ENCODE assay signal across 8 cellular contexts in the genomic region with DNA sequence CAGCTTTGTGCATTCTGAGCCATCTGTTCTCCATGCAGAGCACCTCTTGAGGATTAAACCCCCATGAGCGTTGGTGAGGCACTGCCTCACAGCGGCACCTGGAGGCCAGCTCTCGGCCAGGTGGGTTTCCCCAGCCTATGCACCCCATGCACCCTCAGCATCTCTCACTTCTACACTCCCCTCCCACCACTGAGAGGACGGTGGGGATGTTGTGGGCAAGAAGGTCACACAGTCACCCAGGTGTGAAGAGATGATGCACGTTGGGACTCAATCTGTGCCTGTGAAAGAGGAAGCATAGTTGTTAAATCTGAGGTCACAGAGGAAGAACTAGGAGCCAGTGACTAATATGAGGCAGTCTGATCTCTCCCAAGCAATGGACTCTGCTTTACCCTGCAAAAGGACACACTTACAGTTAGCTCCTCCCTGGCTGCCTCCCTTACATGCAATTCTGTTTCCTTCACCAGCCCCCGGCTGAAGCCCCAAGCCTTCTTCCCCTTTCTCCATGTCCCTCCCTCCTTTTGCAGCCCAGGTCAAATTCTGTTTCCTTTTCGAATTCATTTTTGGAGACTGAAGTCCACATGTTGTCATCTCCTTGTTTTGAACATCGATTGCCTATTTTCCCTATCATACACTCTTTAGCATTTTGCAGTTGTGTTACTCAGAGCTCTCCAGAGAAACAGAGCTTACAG. TPM values are rescaled to one million over a fixed set of nuclear protein-coding genes. Genes with fewer than 3 reads are reported as not detected.
DNase-seq lines count a peak whose midpoint lies in the region; ATAC-seq and TF ChIP-seq lines count a peak whose summit lies in the region.

No MANE protein-coding gene starts in this region.

- no peaks in the 10 kb centered on the region for H3K79me1 ChIP-seq in neuronal stem cell (ENCODE audit: low read depth, low read length)

- H3K4me1 ChIP-seq in neuronal stem cell (ENCODE audit: control insufficient read depth in 2 of 2, insufficient read depth in 1 of 2, low read depth in 1 of 2, low read length in 2 of 2): peaks cover 0 to 8% of the 10 kb centered on the region in 2 donors

- WGBS in neuronal stem cell (ENCODE audit: extremely low coverage in 2 of 2, insufficient read length in 2 of 2, insufficient replicate concordance in 1 of 2), 2 donors: no CpG with 5 or more reads among the region's 8 CpGs

- H3K4ac ChIP-seq in neuronal stem cell (ENCODE audit: low read length): no peak overlapping the region

- no peak overlapping the region for H4K8ac ChIP-seq in neuronal stem cell (ENCODE audit: low read depth, low read length)

- H3K36me3 ChIP-seq in neuronal stem cell (replicated peaks in 1 of 2; ENCODE audit: control insufficient read depth in 2 of 2, insufficient read depth in 2 of 2, low read length in 2 of 2): no peaks in the 10 kb centered on the region

- H3K4me2 ChIP-seq in neuronal stem cell (ENCODE audit: insufficient read depth, low read length, poor library complexity, severe bottlenecking): no peak overlapping the region

- no peaks in the 10 kb centered on the region for H3K27me3 ChIP-seq in neuronal stem cell (ENCODE audit: control insufficient read depth in 3 of 3, insufficient read depth in 3 of 3, low read depth in 1 of 3, low read length in 3 of 3)

- H2BK15ac ChIP-seq in neuronal stem cell (ENCODE audit: low read length): no peak overlapping the region

- no TSS peak for BruUV-seq in Calu3 (replicated peaks; lab: Mats Ljungman, UMichigan)

- H3K9me3 Mint-ChIP-seq in Calu3 (ENCODE audit: low read depth, unreplicated experiment): peaks cover 6% of the 10 kb centered on the region

- no peak overlapping the region for H3K14ac ChIP-seq in neuronal stem cell (ENCODE audit: low read length)

- in situ Hi-C loops in GM13977 (cut with MboI; ENCODE audit: low pct_unique_long_range_greater_than_20kb, low sequenced_read_pairs, unreplicated experiment): no loop called here

- H3K23ac ChIP-seq in neuronal stem cell (ENCODE audit: low read depth, low read length, poor library complexity): no peak overlapping the region

- H3K4me3 ChIP-seq in neuronal stem cell (ENCODE audit: low read length in 2 of 2): no peak overlapping the region

- no peaks in the 10 kb centered on the region for H3K36me3 Mint-ChIP-seq in Calu3 (ENCODE audit: insufficient read depth, unreplicated experiment)

- TF ChIP-seq CTCF in Calu3 (IDR thresholded peaks at IDR 0.05; ENCODE audit: unreplicated experiment) (no peak), GM13977 (IDR thresholded peaks at IDR 0.05; ENCODE audit: extremely low read depth, insufficient read depth, missing control alignments) (no peak)

- no peak overlapping the region for H3K27ac ChIP-seq in neuronal stem cell (replicated peaks; ENCODE audit: low read length)

- no peak overlapping the region for H3K4me3 Mint-ChIP-seq in Calu3 (ENCODE audit: low read depth, unreplicated experiment)

- intact Hi-C loops in Calu3 (cut with micrococcal nuclease; ENCODE audit: unreplicated experiment): no loop called here

- H2BK120ac ChIP-seq in neuronal stem cell (ENCODE audit: low read depth, low read length): no peak overlapping the region

- peak overlapping the region; percentile 31 for H2AK5ac ChIP-seq in neuronal stem cell (ENCODE audit: low read depth, low read length)

- H3K9me3 ChIP-seq in neuronal stem cell (replicated peaks in 1 of 2; ENCODE audit: control insufficient read depth in 2 of 2, insufficient read depth in 1 of 2, low read depth in 1 of 2, low read length in 2 of 2): peaks cover 0 to 2% of the 10 kb centered on the region in 2 donors

- H3K27ac Mint-ChIP-seq in Calu3 (ENCODE audit: unreplicated experiment): no peak overlapping the region

- H3K4me1 Mint-ChIP-seq in Calu3 (ENCODE audit: low read depth, unreplicated experiment): no peaks in the 10 kb centered on the region

- no peak overlapping the region for H2BK12ac ChIP-seq in neuronal stem cell (ENCODE audit: low read length)

- H3K27me3 Mint-ChIP-seq in Calu3 (ENCODE audit: unreplicated experiment): no peaks in the 10 kb centered on the region

- no peak overlapping the region for H4K91ac ChIP-seq in neuronal stem cell (ENCODE audit: low read depth, low read length, poor library complexity)

- no peak overlapping the region for H2AFZ ChIP-seq in neuronal stem cell (ENCODE audit: low read length)

- H3K9ac ChIP-seq in neuronal stem cell (ENCODE audit: low read depth, low read length, poor library complexity): no peak overlapping the region

- ATAC-seq in HG02973 (IDR thresholded peaks at IDR 0.05; ENCODE audit: unreplicated experiment): peak; percentile 97

- CTCF ChIA-PET in Calu3 (lab: Charles Lee): no interaction called here

- no peak overlapping the region for H2BK5ac ChIP-seq in neuronal stem cell (ENCODE audit: low read length)

- peak; percentile 22 for DNase-seq in activated T-cell treated with anti-CD3 and anti-CD28 coated beads for 24 hours (ENCODE audit: low read depth)
- no peak for DNase-seq in activated T-cell treated with anti-CD3 and anti-CD28 coated beads for 4 hours
- DNase-seq in T-helper 9 cell: peak; percentile 3
- no peak for DNase-seq in neuronal stem cell (ENCODE audit: low spot score)
- no peak for DNase-seq in NCI-H526 treated with DMSO at 0.1 percent for 48 hours (lab: John Stamatoyannopoulos, UW)
- no peak for DNase-seq in Calu3
- no peak for DNase-seq in GM13977 (ENCODE audit: low spot score)

- H3K18ac ChIP-seq in neuronal stem cell (ENCODE audit: low read length): peak overlapping the region; percentile 68

RNA-seq across cellular contexts. Expression of a gene that starts 58.5 kb away (rescaled TPM):
- 17.6 TPM for polyA plus RNA-seq in neuronal stem cell (2013, experiment 1 of 2)
- 18.0 TPM for polyA plus RNA-seq in neuronal stem cell (2013, experiment 2 of 2)
- 0.78 and 0.80 TPM in 2 replicates for total RNA-seq in Calu3 (2022)

Comparison
In these comparisons a context has a peak if more than half of its experiments do, and no peak if none do; other contexts are left out.
1. DNase-seq: peak in activated T-cell treated with anti-CD3 and anti-CD28 coated beads for 24 hours (single experiment) and T-helper 9 cell (single experiment); none in activated T-cell treated with anti-CD3 and anti-CD28 coated beads for 4 hours (single experiment), neuronal stem cell (single experiment), NCI-H526 treated with DMSO at 0.1 percent for 48 hours (single experiment), Calu3 (single experiment) and GM13977 (single experiment).